In genomic region chr22:40728731-40729189, GRCh38 we compare ENCODE assay signal across 9 cellular contexts. TPM values are rescaled to one million over a fixed set of nuclear protein-coding genes. Genes with fewer than 3 reads are reported as not detected.
A peak's percentile ranks its signal among the peaks of the same experiment; 100 is the strongest.
DNase-seq lines count a peak whose midpoint lies in the region; ATAC-seq and TF ChIP-seq lines count a peak whose summit lies in the region.
"Had no signal": no experiment of that assay in that cellular context is flagged by ENCODE, and none has a peak within 500 bp of the region (broad histone marks: within the 10 kb centered on the region; RNA-seq: fewer than 3 reads in every experiment).

No MANE protein-coding gene starts in this region.

- no peaks in the 10 kb centered on the region for H3K36me3 ChIP-seq in Caco-2 (ENCODE audit: control insufficient read depth, insufficient read depth, low read length)
- H3K36me3 ChIP-seq in trophoblast cell (ENCODE audit: control insufficient read depth in 1 of 2, insufficient read depth in 2 of 2, low read length in 2 of 2), result no peaks in the 10 kb centered on the region
- H3K36me3 ChIP-seq: SJSA1 had no signal

- BruUV-seq in Caco-2 (replicated peaks; lab: Mats Ljungman, UMichigan), result no TSS peak

- peaks cover 20% of the 10 kb centered on the region for H3K4me1 ChIP-seq in Caco-2
- H3K4me1 ChIP-seq in trophoblast cell (ENCODE audit: control insufficient read depth in 1 of 2, insufficient read depth in 2 of 2, low read length in 2 of 2), result peaks cover 20 to 26% of the 10 kb centered on the region in 2 experiments

- H3K4me3 ChIP-seq in Caco-2 (ENCODE audit: low read depth, low read length) (no peak overlapping the region), trophoblast cell (ENCODE audit: low read depth, low read length) (no peak overlapping the region)
- H3K4me3 ChIP-seq: SJSA1 had no signal

- peak overlapping the region; percentile 80 for H4K12ac ChIP-seq in trophoblast cell (ENCODE audit: low read depth, low read length)

- H3K4me1 Mint-ChIP-seq in Caco-2 (ENCODE audit: low read depth, unreplicated experiment), result peaks cover 28% of the 10 kb centered on the region
- peaks cover 44% of the 10 kb centered on the region for H3K4me1 Mint-ChIP-seq in activated naive CD8-positive, alpha-beta T cell treated with anti-CD3 and anti-CD28 coated beads for 36 hours

- ATAC-seq in SK-N-SH treated with all-trans-retinoic acid at 6 μM for 48 hours (peak; percentile 46; the same call in 1 of the 3 replicates), HG02588 (IDR thresholded peaks at IDR 0.05; ENCODE audit: unreplicated experiment) (no peak)

- no peak overlapping the region for H3K23ac ChIP-seq in trophoblast cell (ENCODE audit: low read length)

- CTCF ChIA-PET in Caco-2 (lab: Charles Lee), result interaction anchor here (0.7 to 1.0 kb wide), 2 partner anchors 14 to 15 kb away, joined by 4 read pairs; no protein-coding TSS in a partner anchor

- peak overlapping the region; percentile 83 for H3K18ac ChIP-seq in trophoblast cell (ENCODE audit: low read length)

- H4K8ac ChIP-seq in trophoblast cell (ENCODE audit: low read depth, low read length), result peak overlapping the region; percentile 95

- no peak overlapping the region for H3K9ac ChIP-seq in trophoblast cell (ENCODE audit: low read length)

- peaks cover 5% of the 10 kb centered on the region for H3K79me2 ChIP-seq in trophoblast cell (ENCODE audit: control insufficient read depth, insufficient read depth, low read length, poor library complexity)

- peaks cover 62% of the 10 kb centered on the region for H3K79me1 ChIP-seq in trophoblast cell (ENCODE audit: low read length)

- peak overlapping the region; percentile 100 for H3K27ac ChIP-seq in trophoblast cell (ENCODE audit: low read depth, low read length)
- H3K27ac ChIP-seq: SJSA1 had no signal

- H3K27ac Mint-ChIP-seq in Caco-2 (ENCODE audit: unreplicated experiment), result peak overlapping the region; percentile 11
- H3K27ac Mint-ChIP-seq in activated naive CD8-positive, alpha-beta T cell treated with anti-CD3 and anti-CD28 coated beads for 36 hours, result peak overlapping the region; percentile 89

- no peaks in the 10 kb centered on the region for H3K27me3 ChIP-seq in Caco-2 (replicated peaks; ENCODE audit: control insufficient read depth, insufficient read depth, low read length)
- H3K27me3 ChIP-seq in trophoblast cell (ENCODE audit: insufficient read depth, low read length), result no peaks in the 10 kb centered on the region
- H3K27me3 ChIP-seq: SJSA1 had no signal

- peak overlapping the region; percentile 91 for H2BK12ac ChIP-seq in trophoblast cell (ENCODE audit: low read length)

- peak overlapping the region; percentile 97 for H2BK120ac ChIP-seq in trophoblast cell (ENCODE audit: insufficient read depth, low read length, poor library complexity)

- peak overlapping the region; percentile 93 for H2AK5ac ChIP-seq in trophoblast cell (ENCODE audit: low read length)

- WGBS in trophoblast cell (ENCODE audit: extremely low coverage, insufficient coverage, insufficient read length), result no CpG with 5 or more reads among the region's 13 CpGs

- intact Hi-C loops in Caco-2 (cut with micrococcal nuclease; ENCODE audit: unreplicated experiment), result no loop called here

- H3K36me3 Mint-ChIP-seq in Caco-2 (ENCODE audit: insufficient read depth, unreplicated experiment), result peaks cover 6% of the 10 kb centered on the region
- peaks cover 6% of the 10 kb centered on the region for H3K36me3 Mint-ChIP-seq in activated naive CD8-positive, alpha-beta T cell treated with anti-CD3 and anti-CD28 coated beads for 36 hours

- peak overlapping the region; percentile 96 for H3K14ac ChIP-seq in trophoblast cell (ENCODE audit: low read length)

- H3K9me3 Mint-ChIP-seq in Caco-2 (ENCODE audit: unreplicated experiment), result no peaks in the 10 kb centered on the region
- no peaks in the 10 kb centered on the region for H3K9me3 Mint-ChIP-seq in activated naive CD8-positive, alpha-beta T cell treated with anti-CD3 and anti-CD28 coated beads for 36 hours

- H3K4me3 Mint-ChIP-seq in Caco-2 (ENCODE audit: unreplicated experiment), result peak overlapping the region; percentile 1
- H3K4me3 Mint-ChIP-seq in activated naive CD8-positive, alpha-beta T cell treated with anti-CD3 and anti-CD28 coated beads for 36 hours, result peak overlapping the region; percentile 50

- POLR2A ChIA-PET in Caco-2 (lab: Charles Lee), result no interaction called here

- H3K4ac ChIP-seq in trophoblast cell (ENCODE audit: low read depth, low read length), result peak overlapping the region; percentile 93

- peak; percentile 34 to 65 for DNase-seq in Caco-2
- DNase-seq in activated naive CD8-positive, alpha-beta T cell treated with anti-CD3 and anti-CD28 coated beads for 36 hours, result peak; percentile 61
- peak; percentile 95 to 96 for DNase-seq in trophoblast cell
- DNase-seq in RKO (ENCODE audit: low spot score), result no peak
- no peak for DNase-seq in Ammon's horn (ENCODE audit: low spot score)
- no peak for DNase-seq in NAMALWA (ENCODE audit: low spot score)

- peak overlapping the region; percentile 74 for H2AFZ ChIP-seq in trophoblast cell (ENCODE audit: insufficient read depth, low read length, poor library complexity)

- no peak for TF ChIP-seq CTCF in Caco-2 (IDR thresholded peaks at IDR 0.05; ENCODE audit: insufficient read depth in 1 of 2, low read depth in 1 of 2, low read length in 1 of 2, severe bottlenecking in 1 of 2, unreplicated experiment in 1 of 2)

- no peaks in the 10 kb centered on the region for H3K9me3 ChIP-seq in Caco-2
- no peaks in the 10 kb centered on the region for H3K9me3 ChIP-seq in trophoblast cell (ENCODE audit: insufficient read depth, low read depth, low read length)
- H3K9me3 ChIP-seq: SJSA1 had no signal

- peak overlapping the region; percentile 99 for H2BK5ac ChIP-seq in trophoblast cell (ENCODE audit: low read depth, low read length, poor library complexity)

- H3K27me3 Mint-ChIP-seq in Caco-2 (ENCODE audit: insufficient read depth, unreplicated experiment), result no peaks in the 10 kb centered on the region
- no peaks in the 10 kb centered on the region for H3K27me3 Mint-ChIP-seq in activated naive CD8-positive, alpha-beta T cell treated with anti-CD3 and anti-CD28 coated beads for 36 hours

- peak overlapping the region; percentile 98 for H4K91ac ChIP-seq in trophoblast cell (ENCODE audit: low read depth, low read length)

- no peak overlapping the region for H3K4me2 ChIP-seq in trophoblast cell (ENCODE audit: low read length)

TF ChIP-seq in SK-N-SH treated with all-trans-retinoic acid at 6 μM for 48 hours, 23 proteins besides CTCF, POLR2A, EP300 and RAD21:
- TF ChIP-seq GLIS3 (CRISPR knock-in tag; IDR thresholded peaks at IDR 0.05), result no peak
- TF ChIP-seq RARB (CRISPR knock-in tag; IDR thresholded peaks at IDR 0.05), result no peak
- TF ChIP-seq ISL1 (CRISPR knock-in tag; IDR thresholded peaks at IDR 0.05), result peak; percentile 25; the same call in 1 of the 2 replicates

RNA-seq across cellular contexts. Expression of gene MCHR1, which starts 49.5 kb away (rescaled TPM):
- total RNA-seq in Caco-2 (2022), result not detected in 2 replicates
- total RNA-seq in activated naive CD8-positive, alpha-beta T cell treated with anti-CD3 and anti-CD28 coated beads for 36 hours, result not detected
- polyA plus RNA-seq in trophoblast cell (2013), result 28.8 and 36.5 TPM in 2 replicates
- total RNA-seq: SJSA1 had no signal

Comparison
In these comparisons a context has a peak if more than half of its experiments do, and no peak if none do; other contexts are left out.
1. DNase-seq: peak in Caco-2 (2 of 2), activated naive CD8-positive, alpha-beta T cell treated with anti-CD3 and anti-CD28 coated beads for 36 hours (single experiment) and trophoblast cell (2 of 2); none in RKO (single experiment), Ammon's horn (single experiment) and NAMALWA (single experiment).